36 cellular contexts compared by ENCODE assay signal in the genomic region with DNA sequence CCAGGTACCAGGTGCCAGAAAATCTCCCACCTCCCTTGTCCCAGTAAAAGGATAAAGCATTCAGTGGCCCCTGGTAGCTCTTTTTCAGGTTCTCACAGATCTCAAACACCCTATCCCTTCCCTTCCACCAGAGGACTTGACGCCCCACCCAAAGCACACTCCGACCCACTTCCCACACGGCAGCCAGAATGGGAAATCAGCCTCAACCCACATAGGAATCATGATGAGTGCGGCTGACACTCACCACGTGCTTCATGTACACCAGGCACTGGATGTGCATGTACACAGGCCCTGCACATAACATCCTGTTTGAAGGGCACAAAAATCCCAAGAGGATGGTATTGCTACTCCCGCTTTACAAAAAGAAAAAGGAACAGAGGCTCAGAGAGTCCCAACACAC.
"Had no signal": no experiment of that assay in that cellular context is flagged by ENCODE, and none has a peak within 500 bp of the region (broad histone marks: within the 10 kb centered on the region; RNA-seq: fewer than 3 reads in every experiment).

No MANE protein-coding gene starts in this region.

- H3K27ac Mint-ChIP-seq: activated naive CD8-positive, alpha-beta T cell treated with anti-CD3 and anti-CD28 coated beads for 36 hours; T-cell; T-helper 17 cell had no signal

- H3K4me1 ChIP-seq: Peyer's patch had no signal

- H3K4me1 Mint-ChIP-seq: activated CD4-positive, alpha-beta T cell treated with anti-CD3 and anti-CD28 coated beads, Interleukin-2, amount 10 ng/mL, durations not matched to agents 7 days and 5 days; activated naive CD8-positive, alpha-beta T cell treated with anti-CD3 and anti-CD28 coated beads for 36 hours; T-cell; T-helper 17 cell had no signal

- H3K27me3 ChIP-seq: brain microvascular endothelial cell, MG63, Peyer's patch had no signal

- H3K36me3 Mint-ChIP-seq: activated naive CD8-positive, alpha-beta T cell treated with anti-CD3 and anti-CD28 coated beads for 36 hours; T-cell had no signal

- DNase-seq: activated CD4-positive, alpha-beta T cell treated with anti-CD3 and anti-CD28 coated beads for 1 hour; activated CD4-positive, alpha-beta T cell treated with anti-CD3 and anti-CD28 coated beads, Interleukin-2, amount 10 ng/mL, durations not matched to agents 7 days and 5 days; activated CD4-positive, alpha-beta T cell treated with anti-CD3 and anti-CD28 coated beads, Interleukin-2, amount 50 U/mL, for 48 hours; activated CD4-positive, CD25-positive, alpha-beta regulatory T cell; activated CD8-positive, alpha-beta memory T cell treated with anti-CD3 and anti-CD28 coated beads, Interleukin-2, amount 50 U/mL, for 4 hours; activated effector memory CD4-positive, alpha-beta T cell treated with anti-CD3 and anti-CD28 coated beads, Interleukin-2, amount 50 U/mL, for 16 hours; activated naive CD4-positive, alpha-beta T cell; activated naive CD4-positive, alpha-beta T cell treated with anti-CD3 and anti-CD28 coated beads, Interleukin-2, amount 50 U/mL, for 16 hours; activated naive CD8-positive, alpha-beta T cell treated with anti-CD3 and anti-CD28 coated beads for 36 hours; activated T-cell treated with anti-CD3 and anti-CD28 coated beads for 4 hours; activated T-cell treated with anti-CD3 and anti-CD28 coated beads, Interleukin-2, amount 50 U/mL, for 48 hours; amniotic stem cell; aorta; brain microvascular endothelial cell; central memory CD4-positive, alpha-beta T cell; Kasumi-1; KG1; MG63; NCI-H1048; NCI-H1105 treated with DMSO at 0.1 percent for 48 hours; NCI-H1436; NCI-H1694; NCI-H1930; NCI-H2081 treated with DMSO at 0.1 percent for 48 hours; NCI-H345; NCI-H524 treated with DMSO at 0.1 percent for 48 hours; PC-3; RPMI8226; SIG-M5; T-cell; T-helper 17 cell; T-helper 9 cell had no signal

- H3K27ac ChIP-seq: brain microvascular endothelial cell, Peyer's patch, VCaP had no signal

- H3K4me3 Mint-ChIP-seq: activated CD4-positive, alpha-beta T cell treated with anti-CD3 and anti-CD28 coated beads, Interleukin-2, amount 10 ng/mL, durations not matched to agents 7 days and 5 days; activated naive CD8-positive, alpha-beta T cell treated with anti-CD3 and anti-CD28 coated beads for 36 hours; T-cell; T-helper 17 cell had no signal

- ATAC-seq: PC-3, Right ventricle myocardium inferior, SK-N-SH treated with all-trans-retinoic acid at 6 μM for 48 hours, T-cell, T-helper 17 cell had no signal

- H3K4me3 ChIP-seq: MG63, Peyer's patch had no signal

- H3K27me3 Mint-ChIP-seq: activated CD4-positive, alpha-beta T cell treated with anti-CD3 and anti-CD28 coated beads, Interleukin-2, amount 10 ng/mL, durations not matched to agents 7 days and 5 days had no signal

- H3K9me3 ChIP-seq: MG63, Peyer's patch had no signal

- H3K36me3 ChIP-seq: brain microvascular endothelial cell, MG63, Peyer's patch had no signal
